Comparison of ENCODE assay signal across 19 cellular contexts in the genomic region with DNA sequence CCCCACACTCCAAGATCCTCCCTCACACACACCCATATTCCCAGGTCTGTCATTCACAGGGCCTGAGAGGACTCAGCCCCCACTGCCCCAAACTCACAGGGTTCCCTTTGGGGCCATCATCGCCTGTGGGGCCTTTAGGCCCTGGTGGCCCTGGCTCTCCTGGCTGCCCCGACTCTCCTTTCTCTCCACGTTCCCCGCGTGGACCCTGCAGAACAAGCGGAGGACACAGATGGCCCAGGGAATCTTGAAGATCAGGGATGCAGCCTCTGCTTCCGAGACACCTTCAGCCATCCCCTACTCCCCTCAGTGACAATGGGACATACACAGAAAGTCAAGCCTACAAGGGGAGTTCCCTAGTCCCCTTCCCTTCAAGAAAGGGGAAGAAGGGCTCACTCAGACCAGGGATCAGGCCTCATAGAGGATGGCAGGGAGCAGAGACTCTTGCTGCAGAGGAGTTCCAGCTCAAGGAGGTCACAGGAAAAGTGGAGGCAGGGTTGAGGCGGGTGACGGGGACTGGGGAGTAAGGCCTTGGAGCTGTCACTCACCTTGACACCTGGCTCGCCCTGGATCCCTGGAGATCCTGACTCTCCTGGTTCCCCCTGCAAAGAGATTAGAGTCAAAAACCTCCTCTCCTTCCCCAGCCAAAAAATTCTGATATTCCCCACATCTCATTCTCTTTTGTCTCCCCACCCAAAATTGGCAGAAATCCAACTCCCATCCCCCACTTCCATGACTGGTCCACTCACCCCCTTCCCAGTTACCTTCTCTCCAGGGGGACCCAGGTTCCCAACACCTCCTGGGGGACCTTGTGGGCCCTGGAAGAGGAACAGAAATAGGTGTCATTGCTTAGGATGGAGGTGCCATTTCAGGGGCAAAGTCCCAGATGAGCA. TPM values are rescaled to one million over a fixed set of nuclear protein-coding genes. Genes with fewer than 3 reads are reported as not detected.
A peak's percentile ranks its signal among the peaks of the same experiment; 100 is the strongest.
DNase-seq lines count a peak whose midpoint lies in the region; ATAC-seq, FAIRE-seq and TF ChIP-seq lines count a peak whose summit lies in the region.
"Had no signal": no experiment of that assay in that cellular context is flagged by ENCODE, and none has a peak within 500 bp of the region (broad histone marks: within the 10 kb centered on the region; RNA-seq: fewer than 3 reads in every experiment).

No MANE protein-coding gene starts in this region.

- H3K4me2 ChIP-seq in astrocyte (ENCODE audit: low read length): no peak overlapping the region
- H3K4me2 ChIP-seq: A549 had no signal

- no peak overlapping the region for H3K4me3 Mint-ChIP-seq in activated naive CD4-positive, alpha-beta T cell treated with anti-CD3 and anti-CD28 coated beads, Interleukin-2, amount 50 U/mL, for 24 hours
- no peak overlapping the region for H3K4me3 Mint-ChIP-seq in astrocyte (ENCODE audit: unreplicated experiment)
- no peak overlapping the region for H3K4me3 Mint-ChIP-seq in stimulated activated effector memory CD8-positive, alpha-beta T cell treated with anti-CD3 and anti-CD28 coated beads, Interleukin-12 subunit alpha, Interleukin-12 subunit beta, amount 100 ng/mL, for 72 hours
- H3K4me3 Mint-ChIP-seq: activated CD4-positive, alpha-beta T cell treated with anti-CD3 and anti-CD28 coated beads for 36 hours; activated naive CD8-positive, alpha-beta T cell; activated T-cell treated with anti-CD3 and anti-CD28 coated beads, Interleukin-2, amount 50 U/mL, for 72 hours; endodermal cell had no signal

- DNase-seq in activated naive CD4-positive, alpha-beta T cell treated with Interleukin-2 at 50 U/mL for 16 hours: no peak
- DNase-seq in astrocyte (ENCODE audit: low read depth) (no peak), HK-2 (ENCODE audit: unreplicated experiment) (no peak), erythroblast (lab: John Stamatoyannopoulos, UW) (no peak)
- DNase-seq in stimulated activated effector memory CD8-positive, alpha-beta T cell treated with anti-CD3 and anti-CD28 coated beads, Interleukin-12 subunit alpha, Interleukin-12 subunit beta, amount 100 ng/mL, for 72 hours (ENCODE audit: low spot score in 2 of 2): no peak
- DNase-seq: activated CD4-positive, alpha-beta T cell treated with anti-CD3 and anti-CD28 coated beads for 36 hours; activated T-cell treated with anti-CD3 and anti-CD28 coated beads, Interleukin-2, amount 50 U/mL, for 72 hours; endodermal cell; NCI-H1417; NCI-H510A; occipital lobe; retina; stimulated activated CD8-positive, alpha-beta memory T cell treated with anti-CD3 and anti-CD28 coated beads, Interleukin-4, amount 100 ng/mL, for 48 hours; substantia nigra had no signal

- no peaks in the 10 kb centered on the region for H4K20me1 ChIP-seq in astrocyte (ENCODE audit: insufficient read depth, low read length)

- peak overlapping the region; percentile 26 for H3K27ac Mint-ChIP-seq in activated naive CD4-positive, alpha-beta T cell treated with anti-CD3 and anti-CD28 coated beads, Interleukin-2, amount 50 U/mL, for 24 hours
- peak overlapping the region; percentile 41 for H3K27ac Mint-ChIP-seq in astrocyte (ENCODE audit: unreplicated experiment)
- peak overlapping the region; percentile 32 for H3K27ac Mint-ChIP-seq in stimulated activated effector memory CD8-positive, alpha-beta T cell treated with anti-CD3 and anti-CD28 coated beads, Interleukin-12 subunit alpha, Interleukin-12 subunit beta, amount 100 ng/mL, for 72 hours
- H3K27ac Mint-ChIP-seq: activated CD4-positive, alpha-beta T cell treated with anti-CD3 and anti-CD28 coated beads for 36 hours; activated naive CD8-positive, alpha-beta T cell; activated T-cell treated with anti-CD3 and anti-CD28 coated beads, Interleukin-2, amount 50 U/mL, for 72 hours; endodermal cell had no signal

- ATAC-seq in stimulated activated effector memory CD8-positive, alpha-beta T cell treated with anti-CD3 and anti-CD28 coated beads, Interleukin-12 subunit alpha, Interleukin-12 subunit beta, amount 100 ng/mL, for 72 hours: no peak
- ATAC-seq: A549; activated CD4-positive, alpha-beta T cell treated with anti-CD3 and anti-CD28 coated beads for 36 hours; activated T-cell treated with anti-CD3 and anti-CD28 coated beads, Interleukin-2, amount 50 U/mL, for 72 hours had no signal

- no peak for TF ChIP-seq CTCF in astrocyte (IDR thresholded peaks at IDR 0.05; ENCODE audit: insufficient read depth, low read depth, low read length)

- H3K9me3 ChIP-seq in astrocyte (ENCODE audit: insufficient read depth, low read depth, low read length): no peaks in the 10 kb centered on the region
- H3K9me3 ChIP-seq: A549, BE2C had no signal

- H3K4me1 Mint-ChIP-seq in activated naive CD4-positive, alpha-beta T cell treated with anti-CD3 and anti-CD28 coated beads, Interleukin-2, amount 50 U/mL, for 24 hours: no peaks in the 10 kb centered on the region
- no peaks in the 10 kb centered on the region for H3K4me1 Mint-ChIP-seq in astrocyte (ENCODE audit: low read depth, unreplicated experiment)
- H3K4me1 Mint-ChIP-seq in stimulated activated effector memory CD8-positive, alpha-beta T cell treated with anti-CD3 and anti-CD28 coated beads, Interleukin-12 subunit alpha, Interleukin-12 subunit beta, amount 100 ng/mL, for 72 hours: peaks cover 7% of the 10 kb centered on the region
- H3K4me1 Mint-ChIP-seq: activated CD4-positive, alpha-beta T cell treated with anti-CD3 and anti-CD28 coated beads for 36 hours; endodermal cell had no signal

- H2AFZ ChIP-seq in astrocyte (ENCODE audit: low read depth, low read length): no peak overlapping the region

- no peaks in the 10 kb centered on the region for H3K4me1 ChIP-seq in astrocyte (ENCODE audit: insufficient read depth, low read length)
- H3K4me1 ChIP-seq: A549 had no signal

- H3K27ac ChIP-seq in astrocyte (ENCODE audit: low read depth, low read length): no peak overlapping the region
- H3K27ac ChIP-seq: A549 had no signal

- no peaks in the 10 kb centered on the region for H3K36me3 ChIP-seq in astrocyte (ENCODE audit: insufficient read depth, low read length)
- H3K36me3 ChIP-seq: BE2C had no signal

- no peaks in the 10 kb centered on the region for H3K27me3 ChIP-seq in astrocyte (ENCODE audit: insufficient read depth, low read length)
- H3K27me3 ChIP-seq: BE2C had no signal

- H3K4me3 ChIP-seq in astrocyte (ENCODE audit: insufficient read depth, low read depth, low read length): no peak overlapping the region
- H3K4me3 ChIP-seq: A549 had no signal

- H3K36me3 Mint-ChIP-seq in activated naive CD4-positive, alpha-beta T cell treated with anti-CD3 and anti-CD28 coated beads, Interleukin-2, amount 50 U/mL, for 24 hours: no peaks in the 10 kb centered on the region
- no peaks in the 10 kb centered on the region for H3K36me3 Mint-ChIP-seq in astrocyte (ENCODE audit: low read depth, unreplicated experiment)
- no peaks in the 10 kb centered on the region for H3K36me3 Mint-ChIP-seq in stimulated activated effector memory CD8-positive, alpha-beta T cell treated with anti-CD3 and anti-CD28 coated beads, Interleukin-12 subunit alpha, Interleukin-12 subunit beta, amount 100 ng/mL, for 72 hours
- H3K36me3 Mint-ChIP-seq: activated naive CD8-positive, alpha-beta T cell had no signal

- FAIRE-seq in astrocyte (lab: Jason Lieb, UNC): no peak
- FAIRE-seq: A549, urothelium cell line had no signal

- no peaks in the 10 kb centered on the region for H3K9me3 Mint-ChIP-seq in activated naive CD4-positive, alpha-beta T cell treated with anti-CD3 and anti-CD28 coated beads, Interleukin-2, amount 50 U/mL, for 24 hours
- peaks cover 3% of the 10 kb centered on the region for H3K9me3 Mint-ChIP-seq in astrocyte (ENCODE audit: unreplicated experiment)
- no peaks in the 10 kb centered on the region for H3K9me3 Mint-ChIP-seq in stimulated activated effector memory CD8-positive, alpha-beta T cell treated with anti-CD3 and anti-CD28 coated beads, Interleukin-12 subunit alpha, Interleukin-12 subunit beta, amount 100 ng/mL, for 72 hours
- H3K9me3 Mint-ChIP-seq: activated T-cell treated with anti-CD3 and anti-CD28 coated beads, Interleukin-2, amount 50 U/mL, for 72 hours; endodermal cell had no signal

- no peaks in the 10 kb centered on the region for H3K27me3 Mint-ChIP-seq in activated naive CD4-positive, alpha-beta T cell treated with anti-CD3 and anti-CD28 coated beads, Interleukin-2, amount 50 U/mL, for 24 hours
- H3K27me3 Mint-ChIP-seq in astrocyte (ENCODE audit: low read depth, unreplicated experiment): peaks cover 48% of the 10 kb centered on the region
- H3K27me3 Mint-ChIP-seq: activated CD4-positive, alpha-beta T cell treated with anti-CD3 and anti-CD28 coated beads for 36 hours; activated naive CD8-positive, alpha-beta T cell had no signal

- no peak for TF ChIP-seq POLR2A in erythroblast (IDR thresholded peaks at IDR 0.05; ENCODE audit: low read length)

- H3K9ac ChIP-seq in astrocyte (ENCODE audit: low read length): no peak overlapping the region

- no peaks in the 10 kb centered on the region for H3K79me2 ChIP-seq in astrocyte (ENCODE audit: insufficient read depth, low read length)

RNA-seq across cellular contexts. Expression of a gene that starts 22.7 kb away (rescaled TPM):
- 1.3 and 2.2 TPM in 2 replicates for total RNA-seq in astrocyte

RNA-seq across cellular contexts. Expression of a gene that starts 30.9 kb away (rescaled TPM):
- total RNA-seq in astrocyte: 34.0 and 39.4 TPM in 2 replicates

RNA-seq across cellular contexts. Expression of a gene that starts 31.1 kb away (rescaled TPM):
- 150 and 164 TPM in 2 replicates for total RNA-seq in astrocyte

RNA-seq across cellular contexts. Expression of a gene that starts 34.9 kb away (rescaled TPM):
- 2.1 and 2.6 TPM in 2 replicates for total RNA-seq in astrocyte

RNA-seq across cellular contexts. Expression of a gene that starts 38.8 kb away (rescaled TPM):
- 30.8 and 31.1 TPM in 2 replicates for total RNA-seq in astrocyte
